8 cellular contexts compared by ENCODE assay signal in the genomic region with DNA sequence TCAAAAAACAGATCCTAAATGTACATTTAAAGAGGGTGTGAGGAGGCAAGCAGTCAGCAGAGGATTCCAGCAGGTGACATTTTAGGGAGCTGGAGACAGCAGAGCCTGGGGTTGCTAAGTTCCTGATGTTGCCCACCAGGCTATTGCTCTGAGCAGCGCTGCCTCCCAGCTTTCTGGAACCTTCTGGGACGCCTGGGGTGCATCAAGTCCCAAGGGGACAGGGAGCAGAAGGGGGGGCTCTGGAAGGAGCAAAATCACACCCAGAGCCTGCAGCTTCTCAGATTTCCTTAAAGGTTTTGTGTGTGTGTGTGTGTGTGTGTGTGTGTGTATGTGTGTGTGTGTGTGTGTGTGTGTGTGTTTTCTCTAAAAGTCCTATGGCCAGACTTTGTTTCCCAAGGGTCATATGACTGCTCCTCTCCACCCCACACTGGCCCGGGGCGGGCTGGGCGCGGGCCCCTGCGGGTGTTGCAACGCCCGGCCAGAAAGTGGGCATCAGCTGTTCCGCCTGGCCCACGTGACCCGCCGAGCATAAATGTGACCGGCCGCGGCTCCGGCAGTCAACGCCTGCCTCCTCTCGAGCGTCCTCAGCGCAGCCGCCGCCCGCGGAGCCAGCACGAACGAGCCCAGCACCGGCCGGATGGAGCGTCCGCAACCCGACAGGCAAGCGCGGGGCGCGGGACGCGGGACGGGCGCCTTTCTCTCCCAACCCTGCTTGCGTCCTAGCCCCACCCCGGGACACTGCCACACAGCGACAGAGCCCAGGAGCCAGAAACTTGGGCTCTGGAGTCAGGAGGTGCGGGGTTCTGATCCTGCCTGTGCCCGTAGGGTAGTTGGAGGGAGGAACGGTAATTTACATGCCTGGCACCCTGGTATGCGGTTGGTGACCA. TPM values are rescaled to one million over a fixed set of nuclear protein-coding genes. Genes with fewer than 3 reads are reported as not detected.
A peak's percentile ranks its signal among the peaks of the same experiment; 100 is the strongest.
DNase-seq lines count a peak whose midpoint lies in the region; ATAC-seq and TF ChIP-seq lines count a peak whose summit lies in the region.

A gene with protein sequence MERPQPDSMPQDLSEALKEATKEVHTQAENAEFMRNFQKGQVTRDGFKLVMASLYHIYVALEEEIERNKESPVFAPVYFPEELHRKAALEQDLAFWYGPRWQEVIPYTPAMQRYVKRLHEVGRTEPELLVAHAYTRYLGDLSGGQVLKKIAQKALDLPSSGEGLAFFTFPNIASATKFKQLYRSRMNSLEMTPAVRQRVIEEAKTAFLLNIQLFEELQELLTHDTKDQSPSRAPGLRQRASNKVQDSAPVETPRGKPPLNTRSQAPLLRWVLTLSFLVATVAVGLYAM (plus strand): TSS at position 560 of the 887 bp plus-strand sequence. CDS start 78 bp downstream, at position 638.

- CTCF ChIA-PET in SK-N-SH (lab: Yijun Ruan, JAX) = interaction anchor here (0.6 to 1.2 kb wide), 5 partner anchors 30 to 217 kb away, joined by 3 to 5 read pairs (median 3); no protein-coding TSS in a partner anchor

- H3K27me3 Mint-ChIP-seq in CD14-positive monocyte (ENCODE audit: low read depth in 3 of 3) (peaks cover 6 to 14% (median 9%) of the 10 kb centered on the region in 3 donors), glutamatergic neuron (ENCODE audit: unreplicated experiment) (peaks cover 6% of the 10 kb centered on the region)

- H3K9me3 Mint-ChIP-seq in CD14-positive monocyte (peaks cover 0 to 2% (median 0%) of the 10 kb centered on the region in 7 donors), glutamatergic neuron (ENCODE audit: unreplicated experiment) (peaks cover 13% of the 10 kb centered on the region)

- 45% methylated on average over 3 of the region's 47 CpGs for WGBS in SK-N-SH (ENCODE audit: low lambda C conversion rate)
- WGBS in urinary bladder = 4% methylated on average over 47 of the region's 47 CpGs

- H3K9me2 ChIP-seq in SK-N-SH = no peaks in the 10 kb centered on the region

- H3K27ac ChIP-seq in HUES6 (ENCODE audit: low read depth, low read length) (no peak within 1 kb of the TSS), SK-N-SH (ENCODE audit: low read depth in 2 of 2, low read length in 1 of 2) (peak within 1 kb of the TSS in 1 of 2 experiments; percentile 48; a peak in 2 of 4 replicates), neutrophil (peak within 1 kb of the TSS; percentile 88), urinary bladder (ENCODE audit: low read depth) (no peak within 1 kb of the TSS)

- intact Hi-C loops in CD14-positive monocyte (cut with micrococcal nuclease) = loop anchor here in 1 of 2 donors (5.0 kb wide), 1 partner anchor 33 kb away; no protein-coding TSS in a partner anchor

- H3K27ac Mint-ChIP-seq in CD14-positive monocyte (peak within 1 kb of the TSS; percentile 92 to 96 (median 94)), glutamatergic neuron (ENCODE audit: unreplicated experiment) (peak within 1 kb of the TSS; percentile 69)

- peak within 1 kb of the TSS; percentile 60 for H3K4me3 ChIP-seq in HUES6 (ENCODE audit: low read depth, low read length)
- peak within 1 kb of the TSS; percentile 55 to 77 for H3K4me3 ChIP-seq in SK-N-SH (ENCODE audit: low read depth in 2 of 2, low read length in 1 of 2)
- peak within 1 kb of the TSS; percentile 97 for H3K4me3 ChIP-seq in adipocyte (ENCODE audit: low read length)
- H3K4me3 ChIP-seq in neutrophil (ENCODE audit: low read depth in 1 of 2, low read length in 1 of 2) = peak within 1 kb of the TSS; percentile 66 to 78
- H3K4me3 ChIP-seq in urinary bladder (ENCODE audit: low read depth, low read length) = peak within 1 kb of the TSS; percentile 35

- peak; percentile 11 for TF ChIP-seq CTCF in CD14-positive monocyte (IDR thresholded peaks at IDR 0.05)
- TF ChIP-seq CTCF in SK-N-SH (IDR thresholded peaks at IDR 0.05) = peak; percentile 18; the same call in 1 of the 2 replicates
- no peak for TF ChIP-seq CTCF in glutamatergic neuron (IDR thresholded peaks at IDR 0.05; ENCODE audit: partially characterized antibody, unreplicated experiment)
- peak; percentile 60 for TF ChIP-seq CTCF in neutrophil (IDR thresholded peaks at IDR 0.05)

- H3K9me3 ChIP-seq in HUES6 (ENCODE audit: control insufficient read depth, insufficient read depth, low read depth, low read length) (no peaks in the 10 kb centered on the region), SK-N-SH (no peaks in the 10 kb centered on the region), adipocyte (ENCODE audit: control insufficient read depth, low read length) (no peaks in the 10 kb centered on the region), neutrophil (no peaks in the 10 kb centered on the region)

- H2AFZ ChIP-seq in SK-N-SH (ENCODE audit: low read depth) = peak within 1 kb of the TSS; percentile 84

- H3K4me1 ChIP-seq in HUES6 (ENCODE audit: control insufficient read depth, insufficient read depth, low read length) = peaks cover 51% of the 10 kb centered on the region
- peaks cover 12 to 15% of the 10 kb centered on the region in 2 experiments; a peak in 2 of 4 replicates for H3K4me1 ChIP-seq in SK-N-SH (ENCODE audit: control insufficient read depth in 1 of 2, insufficient read depth in 2 of 2, low read depth in 1 of 2, low read length in 1 of 2)
- H3K4me1 ChIP-seq in adipocyte (ENCODE audit: control insufficient read depth, insufficient read depth, low read length) = peaks cover 78% of the 10 kb centered on the region
- H3K4me1 ChIP-seq in neutrophil (ENCODE audit: control insufficient read depth in 1 of 2, insufficient read depth in 1 of 2, low read depth in 1 of 2, low read length in 1 of 2) = peaks cover 45 to 52% of the 10 kb centered on the region in 2 experiments
- H3K4me1 ChIP-seq in urinary bladder (ENCODE audit: insufficient read depth) = no peaks in the 10 kb centered on the region

- H3K4me3 Mint-ChIP-seq in CD14-positive monocyte (peak within 1 kb of the TSS; percentile 94 to 97), glutamatergic neuron (ENCODE audit: unreplicated experiment) (peak within 1 kb of the TSS; percentile 85)

- peak within 1 kb of the TSS; percentile 77 for H3K4me2 ChIP-seq in SK-N-SH

- no peaks in the 10 kb centered on the region; the same call in 1 of the 2 replicates for H3K79me2 ChIP-seq in SK-N-SH (ENCODE audit: insufficient read depth)

- H3K4me1 Mint-ChIP-seq in CD14-positive monocyte (peaks cover 81% of the 10 kb centered on the region), glutamatergic neuron (ENCODE audit: low read depth, unreplicated experiment) (peaks cover 21% of the 10 kb centered on the region)

- no peak for TF ChIP-seq EP300 in SK-N-SH (IDR thresholded peaks at IDR 0.05; ENCODE audit: borderline replicate concordance in 1 of 2, low read depth in 1 of 2, low read length in 1 of 2)

- H3K36me3 Mint-ChIP-seq in CD14-positive monocyte = peaks cover 31 to 33% of the 10 kb centered on the region in 2 donors
- H3K36me3 Mint-ChIP-seq in glutamatergic neuron (ENCODE audit: unreplicated experiment) = no peaks in the 10 kb centered on the region

- H3K36me3 ChIP-seq in HUES6 (ENCODE audit: control insufficient read depth, insufficient read depth, low read length) (peaks cover 9% of the 10 kb centered on the region), SK-N-SH (replicated peaks in 1 of 2; ENCODE audit: control insufficient read depth in 1 of 2, insufficient read depth in 2 of 2, low read length in 1 of 2) (peaks cover 0 to 5% of the 10 kb centered on the region in 2 experiments), adipocyte (ENCODE audit: control insufficient read depth, insufficient read depth, low read length, severe bottlenecking) (peaks cover 27% of the 10 kb centered on the region), neutrophil (no peaks in the 10 kb centered on the region), urinary bladder (ENCODE audit: insufficient read depth) (no peaks in the 10 kb centered on the region)

- peak within 1 kb of the TSS; percentile 63 for H3K9ac ChIP-seq in HUES6 (ENCODE audit: low read length)
- H3K9ac ChIP-seq in SK-N-SH = peak within 1 kb of the TSS; percentile 68
- peak within 1 kb of the TSS; percentile 99 for H3K9ac ChIP-seq in adipocyte (ENCODE audit: low read length)

- peak; percentile 57 for ATAC-seq in GM19328 (IDR thresholded peaks at IDR 0.05; ENCODE audit: unreplicated experiment)

- POLR2A ChIA-PET in SK-N-SH (lab: Yijun Ruan, JAX) = interaction anchor here (1.0 kb wide), 1 partner anchor 30 kb away, joined by 3 read pairs; no protein-coding TSS in a partner anchor

- TF ChIP-seq RAD21 in SK-N-SH (IDR thresholded peaks at IDR 0.05; ENCODE audit: low read length) = no peak; the same call in 1 of the 2 replicates

- H3F3A ChIP-seq in SK-N-SH (replicated peaks; ENCODE audit: insufficient read depth) = peaks cover 16% of the 10 kb centered on the region

- no peaks in the 10 kb centered on the region for H4K20me1 ChIP-seq in SK-N-SH (ENCODE audit: insufficient read depth)

- DNase-seq in CD14-positive monocyte (ENCODE audit: low spot score) = peak; percentile 95
- peak; percentile 92 for DNase-seq in SK-N-SH
- DNase-seq in adipocyte (ENCODE audit: low read depth) = peak; percentile 98
- DNase-seq in glutamatergic neuron = peak; percentile 90

- H3K27me3 ChIP-seq in HUES6 (ENCODE audit: control insufficient read depth, insufficient read depth, low read length) (no peaks in the 10 kb centered on the region), SK-N-SH (ENCODE audit: insufficient read depth) (no peaks in the 10 kb centered on the region), adipocyte (replicated peaks; ENCODE audit: control insufficient read depth, insufficient read depth, low read length) (no peaks in the 10 kb centered on the region), neutrophil (peaks cover 34% of the 10 kb centered on the region)

TF ChIP-seq in SK-N-SH, 30 proteins besides CTCF, POLR2A, EP300 and RAD21 (continues in another document):
- TF ChIP-seq GATA2 (CRISPR knock-in tag; IDR thresholded peaks at IDR 0.05) (0 out of 2 replicates have a peak, but pooled peaks have one; percentile 7), JUND (IDR thresholded peaks at IDR 0.05) (no peak), USF1 (IDR thresholded peaks at IDR 0.05; ENCODE audit: borderline replicate concordance, low read depth) (peak; percentile 97)

RNA-seq across cellular contexts. Expression of the gene that starts here (rescaled TPM):
- polyA plus RNA-seq in CD14-positive monocyte (100 to 1,000 TPM; 180 to 233 TPM), SK-N-SH (2012; rRNA removed) (12.9 and 13.7 TPM in 2 replicates), urinary bladder (11.3 TPM)
- 5.8 and 9.2 TPM in 2 replicates for polyA plus RNA-seq in SK-N-SH (2012; cell fraction: cytosol; rRNA removed)
- 11.7 and 13.7 TPM in 2 replicates for polyA plus RNA-seq in SK-N-SH (2012; cell fraction: nucleus; rRNA removed)
- total RNA-seq in glutamatergic neuron (ENCODE audit: unreplicated experiment) (14.9 TPM), urinary bladder (9.7 TPM)

Comparison
In these comparisons a context has a peak if more than half of its experiments do, and no peak if none do; other contexts are left out.
1. RNA of the gene that starts here (polyA plus RNA-seq): 180 to 233 TPM in CD14-positive monocyte; 5.8 to 13.7 TPM in SK-N-SH and 11.3 TPM in urinary bladder (single experiment); every median in the first group is over 10 times any median in the second.
2. H3K4me3 ChIP-seq: peak in every context shown above with its lines; median percentile 97 in adipocyte; 72 in neutrophil; 66 in SK-N-SH; 60 in HUES6; 35 in urinary bladder.
3. Peak in every context shown above with its lines, with median percentiles within 50 percentile points of each other: DNase-seq and H3K9ac ChIP-seq.